ENCODE assay signal across 9 cellular contexts in the genomic region with DNA sequence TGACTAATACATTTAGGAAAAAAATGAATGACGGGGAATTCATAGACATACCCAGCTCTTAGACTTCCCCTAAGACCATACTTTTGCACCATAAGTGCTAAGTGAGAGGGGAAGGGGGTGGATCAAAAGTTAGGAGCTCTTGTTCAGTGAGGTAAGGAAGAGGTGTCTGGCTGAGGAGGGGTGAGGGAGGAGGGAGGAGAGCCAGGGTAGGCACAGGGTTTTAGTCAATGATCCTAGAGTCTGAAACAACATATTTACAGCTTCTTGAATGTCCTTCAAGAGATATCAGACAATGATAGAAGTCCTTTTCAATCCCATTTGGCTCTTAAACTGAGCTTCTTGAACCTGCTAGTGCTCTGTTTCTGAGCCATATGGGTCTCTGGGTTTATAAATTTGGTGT.
"Had no signal": no experiment of that assay in that cellular context is flagged by ENCODE, and none has a peak within 500 bp of the region (broad histone marks: within the 10 kb centered on the region; RNA-seq: fewer than 3 reads in every experiment).

No MANE protein-coding gene starts in this region.

- ATAC-seq: HCT116 had no signal

- H3K9me3 ChIP-seq: HAP-1 had no signal

- H3K27ac ChIP-seq: GM23248, HL-60 had no signal

- H3K4me3 ChIP-seq: GM23248, HAP-1 had no signal

- H3K4me3 Mint-ChIP-seq: HFFc6 had no signal

- H3K27ac Mint-ChIP-seq: HFFc6 had no signal

- H3K36me3 ChIP-seq: HAP-1 had no signal

- H3K4me1 ChIP-seq: HAP-1 had no signal

- DNase-seq: GM23248, GOT3, H7, HFFc6, IMR-90, KBM-7 had no signal
